ENCODE assay signal across 8 cellular contexts in genomic region chr11:9765320-9766101, GRCh38.
A peak's percentile ranks its signal among the peaks of the same experiment; 100 is the strongest.
DNase-seq lines count a peak whose midpoint lies in the region; ATAC-seq and TF ChIP-seq lines count a peak whose summit lies in the region.

No MANE protein-coding gene starts in this region.

- no peaks in the 10 kb centered on the region for H3K27me3 ChIP-seq in ectodermal cell (ENCODE audit: control insufficient read depth, insufficient read depth, low read length, poor library complexity, severe bottlenecking)

- no peak for TF ChIP-seq CTCF in Calu3 (IDR thresholded peaks at IDR 0.05; ENCODE audit: unreplicated experiment)

- no peaks in the 10 kb centered on the region for H3K36me3 Mint-ChIP-seq in Calu3 (ENCODE audit: insufficient read depth, unreplicated experiment)

- peak overlapping the region; percentile 57 for H3K27ac Mint-ChIP-seq in Calu3 (ENCODE audit: unreplicated experiment)

- no TSS peak for BruUV-seq in Calu3 (replicated peaks; lab: Mats Ljungman, UMichigan)

- ATAC-seq in HG03342 (IDR thresholded peaks at IDR 0.05; ENCODE audit: unreplicated experiment) (no peak), GM18873 (IDR thresholded peaks at IDR 0.05; ENCODE audit: low FRiP score, unreplicated experiment) (no peak)

- H3K27me3 Mint-ChIP-seq in Calu3 (ENCODE audit: unreplicated experiment): no peaks in the 10 kb centered on the region

- peaks cover 14% of the 10 kb centered on the region for H3K4me1 Mint-ChIP-seq in Calu3 (ENCODE audit: low read depth, unreplicated experiment)

- DNase-seq in Calu3 (no peak), HuH-7 (ENCODE audit: low spot score) (peak; percentile 82), non-pigmented ciliary epithelial cell (ENCODE audit: low read depth) (peak; percentile 86), NCI-H2107 (lab: John Stamatoyannopoulos, UW) (no peak), HK-2 (ENCODE audit: unreplicated experiment) (no peak)

- intact Hi-C loops in Calu3 (cut with micrococcal nuclease; ENCODE audit: unreplicated experiment): no loop called here

- no peaks in the 10 kb centered on the region for H3K9me3 ChIP-seq in ectodermal cell (ENCODE audit: control insufficient read depth, low read length)

- peak overlapping the region; percentile 44 for H3K27ac ChIP-seq in ectodermal cell (ENCODE audit: insufficient read depth, low read depth, low read length, poor library complexity, severe bottlenecking)

- H3K4me1 ChIP-seq in ectodermal cell (ENCODE audit: control insufficient read depth, insufficient read depth, low read length): peaks cover 14% of the 10 kb centered on the region

- CTCF ChIA-PET in Calu3 (lab: Charles Lee): no interaction called here

- no peaks in the 10 kb centered on the region for H3K36me3 ChIP-seq in ectodermal cell (ENCODE audit: control insufficient read depth, insufficient read depth, low read length)

- 69 to 73% methylated on average over 5 of the region's 5 CpGs for WGBS in ectodermal cell, 2 experiments

- no peak overlapping the region for H3K4me3 Mint-ChIP-seq in Calu3 (ENCODE audit: low read depth, unreplicated experiment)

- H3K4me3 ChIP-seq in ectodermal cell (ENCODE audit: insufficient read depth, low read depth, low read length): no peak overlapping the region

- H3K9me3 Mint-ChIP-seq in Calu3 (ENCODE audit: low read depth, unreplicated experiment): no peaks in the 10 kb centered on the region

Comparison
In these comparisons a context has a peak if more than half of its experiments do, and no peak if none do; other contexts are left out.
1. DNase-seq: peak in HuH-7 (single experiment) and non-pigmented ciliary epithelial cell (single experiment); none in Calu3 (single experiment), NCI-H2107 (single experiment) and HK-2 (single experiment).